ENCODE assay signal across 11 cellular contexts in the genomic region with DNA sequence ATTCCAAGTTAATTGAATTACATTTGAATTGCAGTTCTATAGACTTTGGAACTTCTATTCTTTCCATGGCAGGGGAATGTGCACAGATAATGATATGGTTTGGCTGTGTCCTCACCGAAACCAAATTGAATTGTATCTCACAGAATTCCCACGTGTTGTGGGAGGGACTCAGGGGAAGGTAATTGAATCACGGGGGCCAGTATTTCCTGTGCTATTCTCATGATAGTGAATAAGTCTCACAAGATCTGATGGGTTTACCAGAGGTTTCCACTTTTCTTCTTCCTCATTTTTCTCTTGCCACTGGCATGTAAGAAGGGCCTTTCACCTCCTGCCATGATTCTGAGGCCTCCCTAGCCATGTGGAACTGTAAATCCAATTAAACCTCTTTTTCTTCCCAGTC. TPM values are rescaled to one million over a fixed set of nuclear protein-coding genes. Genes with fewer than 3 reads are reported as not detected.
"Had no signal": no experiment of that assay in that cellular context is flagged by ENCODE, and none has a peak within 500 bp of the region (broad histone marks: within the 10 kb centered on the region; RNA-seq: fewer than 3 reads in every experiment).

No MANE protein-coding gene starts in this region.

RNA-seq across cellular contexts. Expression of gene JAKMIP2, which starts 20.6 kb away (rescaled TPM):
- total RNA-seq: bronchial epithelial cell, dermis blood vessel endothelial cell, foreskin keratinocyte had no signal
- polyA plus RNA-seq: foreskin keratinocyte had no signal

RNA-seq across cellular contexts. Expression of gene SPINK1, which starts 28.3 kb away (rescaled TPM):
- total RNA-seq: activated B cell treated with CpG ODN at 0.5 μM for 24 hours; activated CD8-positive, alpha-beta T cell treated with anti-CD3 and anti-CD28 coated beads for 36 hours; activated T-helper 17 cell treated with anti-CD3 and anti-CD28 coated beads, Interleukin-2, amount 50 U/mL, for 72 hours; astrocyte; cerebellum; dermis blood vessel endothelial cell; esophagus muscularis mucosa; foreskin keratinocyte; gastrocnemius medialis; T-helper 2 cell treated with Interferon-gamma antibody and Interleukin-4, amounts not matched to agents 100 ng/mL and 5 ng/mL, for 36 hours had no signal
